In the genomic region with DNA sequence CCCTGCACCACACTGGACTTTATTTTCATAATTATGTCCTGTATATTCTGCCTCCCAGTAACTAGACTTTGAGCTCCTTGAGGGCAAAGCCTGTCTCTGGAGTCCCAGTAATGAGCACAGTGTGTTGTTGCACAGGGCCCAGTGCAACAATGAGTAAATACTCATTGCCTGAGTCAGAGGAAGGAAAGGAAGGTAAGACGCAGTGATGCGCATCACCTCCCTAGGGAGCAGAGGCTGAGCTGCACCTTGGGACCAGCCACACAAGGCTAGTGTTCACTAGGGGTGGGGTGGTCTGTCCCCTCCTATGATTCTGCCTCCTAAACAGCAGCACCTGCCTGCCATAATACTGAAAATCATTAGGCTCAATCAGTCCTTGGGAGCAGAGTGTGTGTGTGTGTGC, we compare ENCODE assay signal across 32 cellular contexts.
"Had no signal": no experiment of that assay in that cellular context is flagged by ENCODE, and none has a peak within 500 bp of the region (broad histone marks: within the 10 kb centered on the region; RNA-seq: fewer than 3 reads in every experiment).

No MANE protein-coding gene starts in this region.

- ATAC-seq: activated CD4-positive, CD25-positive, alpha-beta regulatory T cell treated with anti-CD3 and anti-CD28 coated beads, Interleukin-2, amount 50 U/mL, for 24 hours; activated naive CD8-positive, alpha-beta T cell treated with anti-CD3 and anti-CD28 coated beads, Interleukin-2, amount 50 U/mL, for 24 hours; sciatic nerve had no signal

- DNase-seq: activated CD4-positive, alpha-beta memory T cell treated with anti-CD3 and anti-CD28 coated beads, Interleukin-2, amount 10 ng/mL, durations not matched to agents 7 days and 5 days; activated CD4-positive, alpha-beta T cell treated with anti-CD3 and anti-CD28 coated beads for 48 hours; activated naive CD8-positive, alpha-beta T cell treated with anti-CD3 and anti-CD28 coated beads, Interleukin-2, amount 50 U/mL, for 24 hours; activated T-cell treated with anti-CD3 and anti-CD28 coated beads, Interleukin-2, amount 50 U/mL, for 48 hours; amygdala; central memory CD4-positive, alpha-beta T cell; effector CD4-positive, alpha-beta T cell; esophagus squamous epithelium; left ventricle myocardium inferior; naive B cell; nephron progenitor cell; retina; stimulated activated CD4-positive, alpha-beta T cell treated with anti-CD3 and anti-CD28 coated beads, Interleukin-12 subunit alpha, Interleukin-12 subunit beta, amount 100 ng/mL, for 4 hours; stimulated activated CD4-positive, alpha-beta T cell treated with anti-CD3 and anti-CD28 coated beads, Interleukin-4, amount 100 ng/mL, for 24 hours; stimulated activated naive B cell treated with anti-CD40 and anti-IgM and Interleukin-4, amounts not matched to agents 10 μg/mL and 1 μg/mL and 100 μg/mL, for 72 hours; stomach; T1000; transverse colon; WERI-Rb-1 had no signal

- H3K4me3 Mint-ChIP-seq: activated CD4-positive, alpha-beta memory T cell treated with anti-CD3 and anti-CD28 coated beads, Interleukin-2, amount 10 ng/mL, durations not matched to agents 7 days and 5 days; activated naive CD4-positive, alpha-beta T cell treated with anti-CD3 and anti-CD28 coated beads, Interleukin-2, amount 50 U/mL, for 24 hours; activated naive CD8-positive, alpha-beta T cell treated with anti-CD3 and anti-CD28 coated beads, Interleukin-2, amount 50 U/mL, for 24 hours; dendritic cell treated with granulocyte-macrophage colony-stimulating factor and Interleukin-4, amounts not matched to agents 40 ng/mL and 50 ng/mL, for 4 days; naive B cell; nephron progenitor cell; stimulated activated naive B cell treated with anti-CD40 and anti-IgM and Interleukin-4, amounts not matched to agents 10 μg/mL and 1 μg/mL and 100 μg/mL, for 72 hours; T-helper 1 cell treated with Interleukin-12 subunit alpha and Interleukin-12 subunit beta and Interleukin-4 antibody, amounts not matched to agents 30 μg/mL and 1 μg/mL, for 36 hours had no signal

- H3K9me3 Mint-ChIP-seq: activated CD4-positive, alpha-beta memory T cell treated with anti-CD3 and anti-CD28 coated beads, Interleukin-2, amount 10 ng/mL, durations not matched to agents 7 days and 5 days; activated naive CD4-positive, alpha-beta T cell treated with anti-CD3 and anti-CD28 coated beads, Interleukin-2, amount 50 U/mL, for 24 hours; activated naive CD8-positive, alpha-beta T cell treated with anti-CD3 and anti-CD28 coated beads, Interleukin-2, amount 50 U/mL, for 24 hours; activated T-helper 2 cell treated with anti-CD3 and anti-CD28 coated beads, Interferon-gamma antibody, Interleukin-2, Interleukin-4, amounts not matched to agents 10 μg/mL and 5 μg/mL and 100 μg/mL, durations not matched to agents 14 hours and 24 hours and 36 hours; dendritic cell treated with granulocyte-macrophage colony-stimulating factor and Interleukin-4, amounts not matched to agents 40 ng/mL and 50 ng/mL, for 4 days; naive B cell; nephron progenitor cell; stimulated activated naive B cell treated with anti-CD40 and anti-IgM and Interleukin-4, amounts not matched to agents 10 μg/mL and 1 μg/mL and 100 μg/mL, for 72 hours; T-helper 1 cell treated with Interleukin-12 subunit alpha and Interleukin-12 subunit beta and Interleukin-4 antibody, amounts not matched to agents 30 μg/mL and 1 μg/mL, for 36 hours had no signal

- H3K36me3 Mint-ChIP-seq: activated naive CD4-positive, alpha-beta T cell treated with anti-CD3 and anti-CD28 coated beads, Interleukin-2, amount 50 U/mL, for 24 hours; naive B cell; stimulated activated naive B cell treated with anti-CD40 and anti-IgM and Interleukin-4, amounts not matched to agents 10 μg/mL and 1 μg/mL and 100 μg/mL, for 72 hours had no signal

- H3K4me1 Mint-ChIP-seq: activated CD4-positive, alpha-beta memory T cell treated with anti-CD3 and anti-CD28 coated beads, Interleukin-2, amount 10 ng/mL, durations not matched to agents 7 days and 5 days; activated naive CD4-positive, alpha-beta T cell treated with anti-CD3 and anti-CD28 coated beads, Interleukin-2, amount 50 U/mL, for 24 hours; activated naive CD8-positive, alpha-beta T cell treated with anti-CD3 and anti-CD28 coated beads, Interleukin-2, amount 50 U/mL, for 24 hours; naive B cell; nephron progenitor cell; stimulated activated naive B cell treated with anti-CD40 and anti-IgM and Interleukin-4, amounts not matched to agents 10 μg/mL and 1 μg/mL and 100 μg/mL, for 72 hours had no signal

- H3K4me3 ChIP-seq: breast epithelium, esophagus squamous epithelium, left ventricle myocardium inferior, lung, skin epidermis, stomach, suprapubic skin, transverse colon had no signal

- H3K9me3 ChIP-seq: breast epithelium, esophagus squamous epithelium, left ventricle myocardium inferior, neutrophil, stomach, suprapubic skin, transverse colon had no signal

- H3K27ac ChIP-seq: breast epithelium, epithelial cell of prostate, esophagus squamous epithelium, left ventricle myocardium inferior, neutrophil, skin epidermis, stomach, suprapubic skin, transverse colon, WERI-Rb-1 had no signal

- H3K27me3 ChIP-seq: breast epithelium, esophagus squamous epithelium, neutrophil, stomach, suprapubic skin, transverse colon had no signal

- H3K36me3 ChIP-seq: breast epithelium, esophagus squamous epithelium, left ventricle myocardium inferior, neutrophil, stomach, suprapubic skin, transverse colon, WERI-Rb-1 had no signal

- H3K4me1 ChIP-seq: breast epithelium, left ventricle myocardium inferior, stomach, suprapubic skin, transverse colon had no signal

- H3K27ac Mint-ChIP-seq: activated CD4-positive, alpha-beta memory T cell treated with anti-CD3 and anti-CD28 coated beads, Interleukin-2, amount 10 ng/mL, durations not matched to agents 7 days and 5 days; activated naive CD4-positive, alpha-beta T cell treated with anti-CD3 and anti-CD28 coated beads, Interleukin-2, amount 50 U/mL, for 24 hours; activated naive CD8-positive, alpha-beta T cell treated with anti-CD3 and anti-CD28 coated beads, Interleukin-2, amount 50 U/mL, for 24 hours; activated T-helper 2 cell treated with anti-CD3 and anti-CD28 coated beads, Interferon-gamma antibody, Interleukin-2, Interleukin-4, amounts not matched to agents 10 μg/mL and 5 μg/mL and 100 μg/mL, durations not matched to agents 14 hours and 24 hours and 36 hours; dendritic cell treated with granulocyte-macrophage colony-stimulating factor and Interleukin-4, amounts not matched to agents 40 ng/mL and 50 ng/mL, for 4 days; naive B cell; nephron progenitor cell; progenitor cell of endocrine pancreas; stimulated activated naive B cell treated with anti-CD40 and anti-IgM and Interleukin-4, amounts not matched to agents 10 μg/mL and 1 μg/mL and 100 μg/mL, for 72 hours; T-helper 1 cell treated with Interleukin-12 subunit alpha and Interleukin-12 subunit beta and Interleukin-4 antibody, amounts not matched to agents 30 μg/mL and 1 μg/mL, for 36 hours had no signal

- H3K27me3 Mint-ChIP-seq: activated naive CD4-positive, alpha-beta T cell treated with anti-CD3 and anti-CD28 coated beads, Interleukin-2, amount 50 U/mL, for 24 hours; activated naive CD8-positive, alpha-beta T cell treated with anti-CD3 and anti-CD28 coated beads, Interleukin-2, amount 50 U/mL, for 24 hours had no signal
